In the genomic region with DNA sequence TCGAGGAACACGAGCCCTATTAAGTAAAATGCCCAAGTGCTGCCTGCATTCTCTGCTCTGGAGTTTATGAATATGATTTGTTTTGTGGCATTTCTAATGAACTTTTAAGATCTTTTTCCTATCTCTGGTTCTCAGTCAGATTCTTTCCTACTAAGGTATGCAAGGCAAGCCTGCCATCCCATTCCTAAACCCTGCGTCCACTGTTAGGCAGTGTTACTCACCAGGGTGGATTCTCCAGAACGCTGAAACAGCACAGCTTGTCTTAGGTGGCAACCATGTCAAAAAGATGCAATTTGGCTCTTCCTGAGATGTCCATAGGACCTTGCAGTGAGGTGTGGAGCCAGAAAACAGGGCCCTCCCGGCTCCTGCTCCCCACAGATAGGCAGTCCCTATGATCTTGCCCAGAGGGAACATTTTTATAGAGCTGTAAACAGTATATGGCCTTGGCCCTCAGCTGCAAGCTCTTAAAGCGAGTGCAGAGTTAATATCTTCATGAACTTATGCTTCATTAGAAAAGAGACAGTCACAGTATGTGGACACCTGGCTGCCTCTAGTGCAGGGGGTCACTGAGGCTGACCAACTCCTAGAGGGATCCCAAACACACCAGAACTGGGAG, we compare ENCODE assay signal across 1 cellular context.
A peak's percentile ranks its signal among the peaks of the same experiment; 100 is the strongest.
TF ChIP-seq lines count a peak whose summit lies in the region.

No MANE protein-coding gene starts in this region.

TF ChIP-seq in SK-N-SH, 30 proteins besides CTCF, POLR2A, EP300 and RAD21:
- no peak for TF ChIP-seq TEAD4 (IDR thresholded peaks at IDR 0.05; ENCODE audit: borderline replicate concordance, insufficient read depth)
- TF ChIP-seq, protein P1, sequence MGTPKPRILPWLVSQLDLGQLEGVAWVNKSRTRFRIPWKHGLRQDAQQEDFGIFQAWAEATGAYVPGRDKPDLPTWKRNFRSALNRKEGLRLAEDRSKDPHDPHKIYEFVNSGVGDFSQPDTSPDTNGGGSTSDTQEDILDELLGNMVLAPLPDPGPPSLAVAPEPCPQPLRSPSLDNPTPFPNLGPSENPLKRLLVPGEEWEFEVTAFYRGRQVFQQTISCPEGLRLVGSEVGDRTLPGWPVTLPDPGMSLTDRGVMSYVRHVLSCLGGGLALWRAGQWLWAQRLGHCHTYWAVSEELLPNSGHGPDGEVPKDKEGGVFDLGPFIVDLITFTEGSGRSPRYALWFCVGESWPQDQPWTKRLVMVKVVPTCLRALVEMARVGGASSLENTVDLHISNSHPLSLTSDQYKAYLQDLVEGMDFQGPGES (IDR thresholded peaks at IDR 0.05; ENCODE audit: low read depth, low read length), result no peak
- TF ChIP-seq GATA2 (CRISPR knock-in tag; IDR thresholded peaks at IDR 0.05), result no peak
- TF ChIP-seq FOSL2 (IDR thresholded peaks at IDR 0.05; ENCODE audit: borderline replicate concordance, low read depth), result peak; percentile 9; the same call in 1 of the 2 replicates
- no peak for TF ChIP-seq MXI1 (IDR thresholded peaks at IDR 0.05; ENCODE audit: low read depth, low read length)
TF ChIP-seq in SK-N-SH: peak in this region for 1.
